1 cellular context compared by ENCODE assay signal in the genomic region with DNA sequence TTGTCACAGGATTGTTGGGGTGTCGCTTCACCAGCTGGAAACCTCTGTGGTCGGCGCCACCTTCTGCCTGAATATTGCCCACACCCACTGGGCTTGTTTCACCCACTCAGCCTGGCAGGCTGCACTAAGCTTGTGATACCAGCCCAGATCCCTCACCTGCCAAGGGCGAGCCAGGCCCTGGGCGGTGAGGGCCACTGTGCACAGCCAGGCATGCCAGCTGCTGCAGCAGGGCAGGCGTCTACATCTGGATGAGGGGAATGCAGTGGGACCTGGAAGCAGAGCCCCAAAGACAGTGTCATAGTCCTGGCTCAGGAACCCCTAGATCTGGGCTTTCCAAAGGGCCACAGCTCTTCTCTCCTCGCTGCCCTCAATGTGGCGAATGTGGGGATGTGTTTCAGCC.
TF ChIP-seq lines count a peak whose summit lies in the region.

No MANE protein-coding gene starts in this region.

TF ChIP-seq in H1, 55 proteins besides CTCF, POLR2A, EP300 and RAD21 (continued from another document):
- no peak for TF ChIP-seq RXRA (IDR thresholded peaks at IDR 0.05; ENCODE audit: insufficient read depth, low read depth, low read length)
TF ChIP-seq in H1: peak in this region for 0.
